1 cellular context compared by ENCODE assay signal in the genomic region with DNA sequence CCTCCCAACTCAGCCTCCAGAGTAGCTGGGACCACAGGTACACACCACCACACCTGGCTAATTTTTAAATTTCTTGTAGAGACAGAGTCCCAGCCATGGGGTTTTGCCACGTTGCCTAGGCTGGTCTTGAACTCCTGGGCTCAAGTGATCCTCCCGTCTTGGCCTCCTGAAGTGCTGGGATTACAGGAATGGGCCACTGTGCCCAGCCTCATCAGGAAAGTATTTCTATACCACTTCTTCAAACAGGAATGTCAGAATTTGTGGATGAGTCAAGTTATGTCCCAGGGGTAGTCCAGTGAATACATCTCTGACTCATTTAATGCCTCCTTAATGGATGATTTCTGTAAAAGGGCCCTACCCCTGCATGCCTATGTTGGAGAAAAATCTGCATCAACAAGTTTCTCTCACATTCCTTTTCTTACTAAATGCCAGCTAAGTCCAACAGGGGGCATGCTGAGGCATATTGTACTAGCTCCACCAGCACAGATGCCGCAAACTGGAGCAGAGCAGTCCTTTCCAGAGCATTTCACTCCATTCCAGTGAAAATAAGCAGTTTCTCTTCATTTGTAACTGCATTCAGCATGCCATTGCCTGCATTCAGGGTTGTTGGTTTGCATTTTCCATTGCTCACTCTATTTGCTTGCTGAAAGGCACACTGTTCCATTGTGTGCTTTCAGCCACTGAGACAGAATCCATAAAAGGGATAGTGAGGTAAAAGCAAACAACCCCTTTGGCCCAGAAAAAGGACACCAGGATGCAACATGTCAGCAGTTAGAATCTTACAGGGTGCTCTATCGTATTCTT.
TF ChIP-seq lines count a peak whose summit lies in the region.

No MANE protein-coding gene starts in this region.

TF ChIP-seq in HepG2, 621 proteins besides CTCF, POLR2A, EP300 and RAD21 (continued from another document and continues in another):
- peak; percentile 94 for TF ChIP-seq TEAD3 (CRISPR knock-in tag; optimal IDR thresholded peaks at IDR 0.05; ENCODE audit: borderline replicate concordance)
- TF ChIP-seq ZZZ3 (CRISPR knock-in tag; IDR thresholded peaks at IDR 0.05; ENCODE audit: borderline replicate concordance): no peak
- TF ChIP-seq ZNF749 (CRISPR knock-in tag; IDR thresholded peaks at IDR 0.05; ENCODE audit: borderline replicate concordance): no peak
- TF ChIP-seq SALL1 (CRISPR knock-in tag; IDR thresholded peaks at IDR 0.05): peak; percentile 57
- no peak for TF ChIP-seq MBNL3 (CRISPR knock-in tag; conservative IDR thresholded peaks at IDR 0.05)
- TF ChIP-seq SMC3 (IDR thresholded peaks at IDR 0.05; ENCODE audit: low read length): peak; percentile 88
- TF ChIP-seq CREB3 (CRISPR knock-in tag; IDR thresholded peaks at IDR 0.05): no peak
- peak; percentile 14; the same call in 1 of the 2 replicates for TF ChIP-seq HHEX (CRISPR knock-in tag; IDR thresholded peaks at IDR 0.05)
- TF ChIP-seq MED1 (CRISPR knock-in tag; IDR thresholded peaks at IDR 0.05): peak; percentile 10; the same call in 1 of the 2 replicates
- no peak for TF ChIP-seq ZSCAN31 (CRISPR knock-in tag; IDR thresholded peaks at IDR 0.05; ENCODE audit: low read depth)
- TF ChIP-seq, protein P1, sequence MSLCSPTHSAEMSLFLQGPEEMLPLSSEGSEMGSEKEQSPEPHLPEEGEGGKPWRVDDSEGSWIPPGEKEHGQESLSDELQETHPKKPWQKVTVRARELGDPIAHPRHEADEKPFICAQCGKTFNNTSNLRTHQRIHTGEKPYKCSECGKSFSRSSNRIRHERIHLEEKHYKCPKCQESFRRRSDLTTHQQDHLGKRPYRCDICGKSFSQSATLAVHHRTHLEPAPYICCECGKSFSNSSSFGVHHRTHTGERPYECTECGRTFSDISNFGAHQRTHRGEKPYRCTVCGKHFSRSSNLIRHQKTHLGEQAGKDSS (CRISPR knock-in tag; IDR thresholded peaks at IDR 0.05; ENCODE audit: borderline replicate concordance, low read depth): no peak
- 0 out of 2 replicates have a peak, but pooled peaks have one; percentile 20 for TF ChIP-seq SMAD9 (CRISPR knock-in tag; IDR thresholded peaks at IDR 0.05)
- TF ChIP-seq BHLHE40 (IDR thresholded peaks at IDR 0.05; ENCODE audit: low read length): 0 out of 2 replicates have a peak, but pooled peaks have one; percentile 14
- peak; percentile 33; the same call in 1 of the 2 replicates for TF ChIP-seq ZNF792 (CRISPR knock-in tag; IDR thresholded peaks at IDR 0.05)
- TF ChIP-seq HCFC1 (IDR thresholded peaks at IDR 0.05; ENCODE audit: low read depth, low read length): no peak
- TF ChIP-seq, protein P2, sequence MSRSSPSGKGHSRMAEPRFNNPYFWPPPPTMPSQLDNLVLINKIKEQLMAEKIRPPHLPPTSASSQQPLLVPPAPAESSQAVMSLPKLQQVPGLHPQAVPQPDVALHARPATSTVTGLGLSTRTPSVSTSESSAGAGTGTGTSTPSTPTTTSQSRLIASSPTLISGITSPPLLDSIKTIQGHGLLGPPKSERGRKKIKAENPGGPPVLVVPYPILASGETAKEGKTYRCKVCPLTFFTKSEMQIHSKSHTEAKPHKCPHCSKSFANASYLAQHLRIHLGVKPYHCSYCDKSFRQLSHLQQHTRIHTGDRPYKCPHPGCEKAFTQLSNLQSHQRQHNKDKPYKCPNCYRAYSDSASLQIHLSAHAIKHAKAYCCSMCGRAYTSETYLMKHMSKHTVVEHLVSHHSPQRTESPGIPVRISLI (CRISPR knock-in tag; IDR thresholded peaks at IDR 0.05; ENCODE audit: borderline replicate concordance): no peak; the same call in 1 of the 2 replicates
- TF ChIP-seq, protein P3, sequence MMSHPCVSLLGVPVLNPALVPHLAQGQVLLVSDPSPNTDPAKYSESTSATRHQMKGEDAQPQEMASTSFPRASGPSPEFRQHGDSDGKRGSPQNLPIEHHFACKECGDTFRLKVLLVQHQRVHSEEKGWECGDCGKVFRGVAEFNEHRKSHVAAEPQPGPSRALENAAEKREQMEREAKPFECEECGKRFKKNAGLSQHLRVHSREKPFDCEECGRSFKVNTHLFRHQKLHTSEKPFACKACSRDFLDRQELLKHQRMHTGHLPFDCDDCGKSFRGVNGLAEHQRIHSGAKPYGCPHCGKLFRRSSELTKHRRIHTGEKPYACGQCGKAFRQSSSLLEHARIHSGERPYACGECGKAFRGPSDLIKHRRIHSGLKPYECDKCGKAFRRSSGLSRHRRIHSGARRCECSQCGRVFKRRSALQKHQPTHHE (CRISPR knock-in tag; IDR thresholded peaks at IDR 0.05; ENCODE audit: borderline replicate concordance): no peak
- TF ChIP-seq STAG1 (CRISPR knock-in tag; IDR thresholded peaks at IDR 0.05): peak; percentile 79
- TF ChIP-seq, protein P4, sequence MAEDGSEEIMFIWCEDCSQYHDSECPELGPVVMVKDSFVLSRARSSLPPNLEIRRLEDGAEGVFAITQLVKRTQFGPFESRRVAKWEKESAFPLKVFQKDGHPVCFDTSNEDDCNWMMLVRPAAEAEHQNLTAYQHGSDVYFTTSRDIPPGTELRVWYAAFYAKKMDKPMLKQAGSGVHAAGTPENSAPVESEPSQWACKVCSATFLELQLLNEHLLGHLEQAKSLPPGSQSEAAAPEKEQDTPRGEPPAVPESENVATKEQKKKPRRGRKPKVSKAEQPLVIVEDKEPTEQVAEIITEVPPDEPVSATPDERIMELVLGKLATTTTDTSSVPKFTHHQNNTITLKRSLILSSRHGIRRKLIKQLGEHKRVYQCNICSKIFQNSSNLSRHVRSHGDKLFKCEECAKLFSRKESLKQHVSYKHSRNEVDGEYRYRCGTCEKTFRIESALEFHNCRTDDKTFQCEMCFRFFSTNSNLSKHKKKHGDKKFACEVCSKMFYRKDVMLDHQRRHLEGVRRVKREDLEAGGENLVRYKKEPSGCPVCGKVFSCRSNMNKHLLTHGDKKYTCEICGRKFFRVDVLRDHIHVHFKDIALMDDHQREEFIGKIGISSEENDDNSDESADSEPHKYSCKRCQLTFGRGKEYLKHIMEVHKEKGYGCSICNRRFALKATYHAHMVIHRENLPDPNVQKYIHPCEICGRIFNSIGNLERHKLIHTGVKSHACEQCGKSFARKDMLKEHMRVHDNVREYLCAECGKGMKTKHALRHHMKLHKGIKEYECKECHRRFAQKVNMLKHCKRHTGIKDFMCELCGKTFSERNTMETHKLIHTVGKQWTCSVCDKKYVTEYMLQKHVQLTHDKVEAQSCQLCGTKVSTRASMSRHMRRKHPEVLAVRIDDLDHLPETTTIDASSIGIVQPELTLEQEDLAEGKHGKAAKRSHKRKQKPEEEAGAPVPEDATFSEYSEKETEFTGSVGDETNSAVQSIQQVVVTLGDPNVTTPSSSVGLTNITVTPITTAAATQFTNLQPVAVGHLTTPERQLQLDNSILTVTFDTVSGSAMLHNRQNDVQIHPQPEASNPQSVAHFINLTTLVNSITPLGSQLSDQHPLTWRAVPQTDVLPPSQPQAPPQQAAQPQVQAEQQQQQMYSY (CRISPR knock-in tag; IDR thresholded peaks at IDR 0.05): peak; percentile 52; the same call in 1 of the 2 replicates
- TF ChIP-seq, protein P5, sequence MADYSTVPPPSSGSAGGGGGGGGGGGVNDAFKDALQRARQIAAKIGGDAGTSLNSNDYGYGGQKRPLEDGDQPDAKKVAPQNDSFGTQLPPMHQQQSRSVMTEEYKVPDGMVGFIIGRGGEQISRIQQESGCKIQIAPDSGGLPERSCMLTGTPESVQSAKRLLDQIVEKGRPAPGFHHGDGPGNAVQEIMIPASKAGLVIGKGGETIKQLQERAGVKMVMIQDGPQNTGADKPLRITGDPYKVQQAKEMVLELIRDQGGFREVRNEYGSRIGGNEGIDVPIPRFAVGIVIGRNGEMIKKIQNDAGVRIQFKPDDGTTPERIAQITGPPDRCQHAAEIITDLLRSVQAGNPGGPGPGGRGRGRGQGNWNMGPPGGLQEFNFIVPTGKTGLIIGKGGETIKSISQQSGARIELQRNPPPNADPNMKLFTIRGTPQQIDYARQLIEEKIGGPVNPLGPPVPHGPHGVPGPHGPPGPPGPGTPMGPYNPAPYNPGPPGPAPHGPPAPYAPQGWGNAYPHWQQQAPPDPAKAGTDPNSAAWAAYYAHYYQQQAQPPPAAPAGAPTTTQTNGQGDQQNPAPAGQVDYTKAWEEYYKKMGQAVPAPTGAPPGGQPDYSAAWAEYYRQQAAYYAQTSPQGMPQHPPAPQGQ (CRISPR knock-in tag; IDR thresholded peaks at IDR 0.05; ENCODE audit: borderline replicate concordance): no peak
- TF ChIP-seq SMYD3 (CRISPR knock-in tag; IDR thresholded peaks at IDR 0.05): no peak
- peak; percentile 28; the same call in 1 of the 2 replicates for TF ChIP-seq FOXK2 (IDR thresholded peaks at IDR 0.05)
- no peak for TF ChIP-seq GATAD1 (CRISPR knock-in tag; IDR thresholded peaks at IDR 0.05)
- no peak for TF ChIP-seq ZNF343 (CRISPR knock-in tag; IDR thresholded peaks at IDR 0.05)
- TF ChIP-seq, protein P6, sequence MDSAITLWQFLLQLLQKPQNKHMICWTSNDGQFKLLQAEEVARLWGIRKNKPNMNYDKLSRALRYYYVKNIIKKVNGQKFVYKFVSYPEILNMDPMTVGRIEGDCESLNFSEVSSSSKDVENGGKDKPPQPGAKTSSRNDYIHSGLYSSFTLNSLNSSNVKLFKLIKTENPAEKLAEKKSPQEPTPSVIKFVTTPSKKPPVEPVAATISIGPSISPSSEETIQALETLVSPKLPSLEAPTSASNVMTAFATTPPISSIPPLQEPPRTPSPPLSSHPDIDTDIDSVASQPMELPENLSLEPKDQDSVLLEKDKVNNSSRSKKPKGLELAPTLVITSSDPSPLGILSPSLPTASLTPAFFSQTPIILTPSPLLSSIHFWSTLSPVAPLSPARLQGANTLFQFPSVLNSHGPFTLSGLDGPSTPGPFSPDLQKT (CRISPR knock-in tag; IDR thresholded peaks at IDR 0.05; ENCODE audit: borderline replicate concordance): no peak
- peak; percentile 68; the same call in 1 of the 2 replicates for TF ChIP-seq ZKSCAN8 (CRISPR knock-in tag; IDR thresholded peaks at IDR 0.05; ENCODE audit: borderline replicate concordance)
- no peak for TF ChIP-seq NR1H2 (CRISPR knock-in tag; IDR thresholded peaks at IDR 0.05; ENCODE audit: borderline replicate concordance, low read depth)
- peak; percentile 24; the same call in 1 of the 2 replicates for TF ChIP-seq RCOR2 (CRISPR knock-in tag; IDR thresholded peaks at IDR 0.05)
- TF ChIP-seq FOXP1 (IDR thresholded peaks at IDR 0.05): no peak; the same call in 1 of the 2 replicates
- peak; percentile 6; the same call in 1 of the 2 replicates for TF ChIP-seq FOXP1 (CRISPR knock-in tag; IDR thresholded peaks at IDR 0.05)
- TF ChIP-seq ZNF772 (CRISPR knock-in tag; IDR thresholded peaks at IDR 0.05): 0 out of 2 replicates have a peak, but pooled peaks have one; percentile 25
- TF ChIP-seq, protein P7, sequence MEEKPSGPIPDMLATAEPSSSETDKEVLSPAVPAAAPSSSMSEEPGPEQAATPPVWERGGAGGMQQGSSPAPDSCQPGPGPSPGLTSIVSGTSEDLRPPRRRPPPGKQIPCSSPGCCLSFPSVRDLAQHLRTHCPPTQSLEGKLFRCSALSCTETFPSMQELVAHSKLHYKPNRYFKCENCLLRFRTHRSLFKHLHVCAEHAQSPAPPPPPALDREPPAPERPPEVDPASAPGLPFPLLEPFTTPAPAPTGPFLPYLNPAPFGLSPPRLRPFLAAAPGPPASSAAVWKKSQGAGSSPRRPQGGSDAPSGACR (CRISPR knock-in tag; IDR thresholded peaks at IDR 0.05): no peak
- TF ChIP-seq ZNF652 (CRISPR knock-in tag; IDR thresholded peaks at IDR 0.05; ENCODE audit: borderline replicate concordance, low read depth): no peak
- no peak for TF ChIP-seq RFX5 (IDR thresholded peaks at IDR 0.05; ENCODE audit: low read depth, low read length)
- TF ChIP-seq NR2F1 (CRISPR knock-in tag; IDR thresholded peaks at IDR 0.05): no peak; a peak in 1 of 4 replicates
- TF ChIP-seq, protein P8, sequence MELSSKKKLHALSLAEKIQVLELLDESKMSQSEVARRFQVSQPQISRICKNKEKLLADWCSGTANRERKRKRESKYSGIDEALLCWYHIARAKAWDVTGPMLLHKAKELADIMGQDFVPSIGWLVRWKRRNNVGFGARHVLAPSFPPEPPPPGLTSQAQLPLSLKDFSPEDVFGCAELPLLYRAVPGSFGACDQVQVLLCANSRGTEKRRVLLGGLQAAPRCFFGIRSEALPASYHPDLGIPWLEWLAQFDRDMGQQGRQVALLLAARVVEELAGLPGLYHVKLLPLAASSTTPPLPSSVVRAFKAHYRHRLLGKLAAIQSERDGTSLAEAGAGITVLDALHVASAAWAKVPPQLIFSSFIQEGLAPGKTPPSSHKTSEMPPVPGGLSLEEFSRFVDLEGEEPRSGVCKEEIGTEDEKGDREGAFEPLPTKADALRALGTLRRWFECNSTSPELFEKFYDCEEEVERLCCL (CRISPR knock-in tag; IDR thresholded peaks at IDR 0.05; ENCODE audit: borderline replicate concordance): no peak
- TF ChIP-seq ERF (CRISPR knock-in tag; IDR thresholded peaks at IDR 0.05): peak; percentile 38; the same call in 1 of the 2 replicates
- 0 out of 2 replicates have a peak, but pooled peaks have one; percentile 38 for TF ChIP-seq TBX2 (CRISPR knock-in tag; IDR thresholded peaks at IDR 0.05; ENCODE audit: borderline replicate concordance)
- TF ChIP-seq ISX (CRISPR knock-in tag; conservative IDR thresholded peaks at IDR 0.05): no peak
- TF ChIP-seq, protein P9, sequence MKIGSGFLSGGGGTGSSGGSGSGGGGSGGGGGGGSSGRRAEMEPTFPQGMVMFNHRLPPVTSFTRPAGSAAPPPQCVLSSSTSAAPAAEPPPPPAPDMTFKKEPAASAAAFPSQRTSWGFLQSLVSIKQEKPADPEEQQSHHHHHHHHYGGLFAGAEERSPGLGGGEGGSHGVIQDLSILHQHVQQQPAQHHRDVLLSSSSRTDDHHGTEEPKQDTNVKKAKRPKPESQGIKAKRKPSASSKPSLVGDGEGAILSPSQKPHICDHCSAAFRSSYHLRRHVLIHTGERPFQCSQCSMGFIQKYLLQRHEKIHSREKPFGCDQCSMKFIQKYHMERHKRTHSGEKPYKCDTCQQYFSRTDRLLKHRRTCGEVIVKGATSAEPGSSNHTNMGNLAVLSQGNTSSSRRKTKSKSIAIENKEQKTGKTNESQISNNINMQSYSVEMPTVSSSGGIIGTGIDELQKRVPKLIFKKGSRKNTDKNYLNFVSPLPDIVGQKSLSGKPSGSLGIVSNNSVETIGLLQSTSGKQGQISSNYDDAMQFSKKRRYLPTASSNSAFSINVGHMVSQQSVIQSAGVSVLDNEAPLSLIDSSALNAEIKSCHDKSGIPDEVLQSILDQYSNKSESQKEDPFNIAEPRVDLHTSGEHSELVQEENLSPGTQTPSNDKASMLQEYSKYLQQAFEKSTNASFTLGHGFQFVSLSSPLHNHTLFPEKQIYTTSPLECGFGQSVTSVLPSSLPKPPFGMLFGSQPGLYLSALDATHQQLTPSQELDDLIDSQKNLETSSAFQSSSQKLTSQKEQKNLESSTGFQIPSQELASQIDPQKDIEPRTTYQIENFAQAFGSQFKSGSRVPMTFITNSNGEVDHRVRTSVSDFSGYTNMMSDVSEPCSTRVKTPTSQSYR (CRISPR knock-in tag; IDR thresholded peaks at IDR 0.05; ENCODE audit: borderline replicate concordance): peak; percentile 3; the same call in 1 of the 2 replicates
- no peak for TF ChIP-seq HNRNPUL1 (IDR thresholded peaks at IDR 0.05; ENCODE audit: low read depth, low read length)
- no peak for TF ChIP-seq ZNF282 (IDR thresholded peaks at IDR 0.05; ENCODE audit: partially characterized antibody)
- no peak for TF ChIP-seq ZNF326 (CRISPR knock-in tag; IDR thresholded peaks at IDR 0.05; ENCODE audit: borderline replicate concordance)
- TF ChIP-seq MAFK (conservative IDR thresholded peaks at IDR 0.05 in 1 of 2, IDR thresholded peaks at IDR 0.05 in 1 of 2; ENCODE audit: low read length in 2 of 2): peak; percentile 43; a peak in 3 of 4 replicates
- no peak for TF ChIP-seq ADNP (CRISPR knock-in tag; IDR thresholded peaks at IDR 0.05)
